ENCODE assay signal across 20 cellular contexts in the genomic region with DNA sequence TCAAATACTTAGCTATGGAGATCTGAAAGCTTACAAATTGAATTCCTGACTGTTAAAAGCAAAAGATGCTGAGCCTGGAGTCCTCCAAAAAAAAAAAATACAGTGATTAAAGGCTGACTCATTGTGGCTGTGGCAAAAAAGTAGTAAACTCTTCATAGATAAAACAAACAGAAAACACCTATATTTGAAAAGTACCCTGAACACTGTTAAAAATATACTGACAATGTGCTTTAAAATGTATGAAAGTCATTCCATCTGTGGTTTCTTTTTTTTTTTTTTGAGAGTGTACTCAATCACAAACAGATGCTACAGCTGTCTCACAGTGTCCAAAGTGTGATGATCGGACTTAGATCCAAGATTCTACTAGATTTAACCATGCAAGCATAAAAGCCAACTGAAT.
DNase-seq lines count a peak whose midpoint lies in the region; ATAC-seq and TF ChIP-seq lines count a peak whose summit lies in the region.
"Had no signal": no experiment of that assay in that cellular context is flagged by ENCODE, and none has a peak within 500 bp of the region (broad histone marks: within the 10 kb centered on the region; RNA-seq: fewer than 3 reads in every experiment).

No MANE protein-coding gene starts in this region.

- DNase-seq in GM04503 (ENCODE audit: low read depth) (peak; percentile 69), fibroblast of lung (ENCODE audit: low read depth in 2 of 2) (peak; percentile 28 to 74), psoas muscle (no peak), GM13976 (ENCODE audit: low spot score) (no peak), thyroid gland (no peak)
- DNase-seq: amygdala; colonic mucosa; immature natural killer cell; Kasumi-1; lower lobe of right lung; NCI-H1436; NK-92 treated with Interleukin-12 subunit alpha and Interleukin-12 subunit beta, amount 100 ng/mL, for 24 hours; stimulated activated naive CD4-positive, alpha-beta T cell; transverse colon had no signal

- WGBS in psoas muscle, 3 donors = 40 to 54% (median 42%) methylated on average over 1 of the region's 1 CpG
- WGBS in thyroid gland, 2 donors = 71 to 76% methylated on average over 1 of the region's 1 CpG

- H3K79me2 ChIP-seq in fibroblast of lung (ENCODE audit: control insufficient read depth, insufficient read depth, low read length) = no peaks in the 10 kb centered on the region

- H3K36me3 ChIP-seq in fibroblast of lung (ENCODE audit: control insufficient read depth, insufficient read depth, low read length) (no peaks in the 10 kb centered on the region), skeletal muscle satellite cell (ENCODE audit: insufficient read depth, low read length) (no peaks in the 10 kb centered on the region), psoas muscle (ENCODE audit: insufficient read depth in 1 of 2, low read depth in 1 of 2) (no peaks in the 10 kb centered on the region), thyroid gland (no peaks in the 10 kb centered on the region)
- H3K36me3 ChIP-seq: colonic mucosa, lower lobe of right lung, transverse colon had no signal

- in situ Hi-C loops in GM13976 (cut with MboI; ENCODE audit: low sequenced_read_pairs, unreplicated experiment) = no loop called here

- TF ChIP-seq POLR2A in thyroid gland (IDR thresholded peaks at IDR 0.05) = no peak

- H3K4me2 ChIP-seq in fibroblast of lung (ENCODE audit: extremely low read depth, insufficient read depth, low read length) = no peak overlapping the region
- peak overlapping the region; percentile 11 for H3K4me2 ChIP-seq in skeletal muscle satellite cell (ENCODE audit: low read length)

- TF ChIP-seq CTCF in fibroblast of lung (conservative IDR thresholded peaks at IDR 0.05 in 1 of 2, IDR thresholded peaks at IDR 0.05 in 1 of 2; ENCODE audit: low read depth in 1 of 2, low read length in 2 of 2) (no peak), psoas muscle (IDR thresholded peaks at IDR 0.05) (no peak), GM13976 (IDR thresholded peaks at IDR 0.05; ENCODE audit: borderline replicate concordance, control extremely low read depth, extremely low read depth, insufficient read depth, missing control alignments) (no peak), thyroid gland (IDR thresholded peaks at IDR 0.05) (no peak)

- H4K20me1 ChIP-seq in fibroblast of lung (ENCODE audit: control insufficient read depth, extremely low read depth, insufficient read depth, low read length) = peaks cover 2% of the 10 kb centered on the region

- ATAC-seq in SK-N-SH treated with all-trans-retinoic acid at 6 μM for 48 hours = no peak
- no peak for ATAC-seq in GM18498 (IDR thresholded peaks at IDR 0.05; ENCODE audit: unreplicated experiment)
- ATAC-seq in psoas muscle = no peak
- ATAC-seq: lower lobe of right lung; natural killer cell treated with Interleukin-12 subunit alpha and Interleukin-12 subunit beta and Interleukin-15 and Interleukin-18, amount 100 ng/mL, for 72 hours; WTC11 had no signal

- H3K9me3 ChIP-seq in fibroblast of lung (ENCODE audit: control insufficient read depth, insufficient read depth, low read depth, low read length) (no peaks in the 10 kb centered on the region), skeletal muscle satellite cell (replicated peaks; ENCODE audit: low read length) (no peaks in the 10 kb centered on the region), psoas muscle (peaks cover 5% of the 10 kb centered on the region), thyroid gland (no peaks in the 10 kb centered on the region)
- H3K9me3 ChIP-seq: colonic mucosa had no signal

- no peak overlapping the region for H3K27ac ChIP-seq in fibroblast of lung (ENCODE audit: insufficient read depth, low read length)
- no peak overlapping the region for H3K27ac ChIP-seq in psoas muscle
- H3K27ac ChIP-seq in thyroid gland = no peak overlapping the region
- H3K27ac ChIP-seq: C4-2B, colonic mucosa, lower lobe of right lung, transverse colon had no signal

- no peak overlapping the region for H3K4me3 ChIP-seq in fibroblast of lung (replicated peaks in 1 of 4; ENCODE audit: control extremely low read depth in 1 of 4, insufficient read depth in 1 of 4, low read depth in 3 of 4, low read length in 4 of 4)
- H3K4me3 ChIP-seq in skeletal muscle satellite cell (ENCODE audit: low read length) = no peak overlapping the region
- H3K4me3 ChIP-seq in psoas muscle = no peak overlapping the region
- no peak overlapping the region for H3K4me3 ChIP-seq in thyroid gland (replicated peaks in 1 of 3)
- H3K4me3 ChIP-seq: colonic mucosa, lower lobe of right lung, transverse colon had no signal

- no peaks in the 10 kb centered on the region for H3K4me1 ChIP-seq in fibroblast of lung (ENCODE audit: control insufficient read depth, extremely low read depth, insufficient read depth, low read length)
- H3K4me1 ChIP-seq in skeletal muscle satellite cell (ENCODE audit: control insufficient read depth, insufficient read depth, low read length) = peaks cover 7% of the 10 kb centered on the region
- no peaks in the 10 kb centered on the region for H3K4me1 ChIP-seq in psoas muscle
- peaks cover 9 to 10% of the 10 kb centered on the region in 2 donors for H3K4me1 ChIP-seq in thyroid gland
- H3K4me1 ChIP-seq: colonic mucosa, lower lobe of right lung, transverse colon had no signal

- H2AFZ ChIP-seq in fibroblast of lung (ENCODE audit: low read length) = no peak overlapping the region

- H3K27me3 ChIP-seq in fibroblast of lung (ENCODE audit: control insufficient read depth, insufficient read depth, low read length) = no peaks in the 10 kb centered on the region
- no peaks in the 10 kb centered on the region for H3K27me3 ChIP-seq in skeletal muscle satellite cell (ENCODE audit: control insufficient read depth, insufficient read depth, low read length)
- H3K27me3 ChIP-seq in psoas muscle (ENCODE audit: insufficient read depth in 3 of 3, low read length in 2 of 3) = no peaks in the 10 kb centered on the region
- no peaks in the 10 kb centered on the region for H3K27me3 ChIP-seq in thyroid gland
- H3K27me3 ChIP-seq: colonic mucosa, transverse colon had no signal

- no peak overlapping the region for H3K9ac ChIP-seq in fibroblast of lung (ENCODE audit: insufficient read depth, low read length)
- no peak overlapping the region for H3K9ac ChIP-seq in skeletal muscle satellite cell (ENCODE audit: low read depth, low read length)

- intact Hi-C loops in psoas muscle (cut with DNase I) = no loop called here
- intact Hi-C loops in thyroid gland (cut with DNase I) = no loop called here

TF ChIP-seq in SK-N-SH treated with all-trans-retinoic acid at 6 μM for 48 hours, 23 proteins besides CTCF, POLR2A, EP300 and RAD21:
- 0 out of 2 replicates have a peak, but pooled peaks have one; percentile 18 for TF ChIP-seq ISL1 (CRISPR knock-in tag; IDR thresholded peaks at IDR 0.05)
- TF ChIP-seq ZNF565 (CRISPR knock-in tag; conservative IDR thresholded peaks at IDR 0.05; ENCODE audit: low read depth) = no peak
- TF ChIP-seq TCF4 (CRISPR knock-in tag; IDR thresholded peaks at IDR 0.05; ENCODE audit: borderline replicate concordance) = peak; percentile 40; the same call in 1 of the 2 replicates
- TF ChIP-seq ZFP3 (CRISPR knock-in tag; IDR thresholded peaks at IDR 0.05) = no peak
- TF ChIP-seq RARB (CRISPR knock-in tag; IDR thresholded peaks at IDR 0.05) = no peak
TF ChIP-seq in SK-N-SH treated with all-trans-retinoic acid at 6 μM for 48 hours: peak in this region for 2.

Comparison
In these comparisons a context has a peak if more than half of its experiments do, and no peak if none do; other contexts are left out.
1. DNase-seq: peak in GM04503 (single experiment) and fibroblast of lung (2 of 2); none in psoas muscle (0 of 2), GM13976 (single experiment) and thyroid gland (0 of 2).